In genomic region chr7:96800122-96800521, GRCh38 we compare ENCODE assay signal across 25 cellular contexts.
"Had no signal": no experiment of that assay in that cellular context is flagged by ENCODE, and none has a peak within 500 bp of the region (broad histone marks: within the 10 kb centered on the region; RNA-seq: fewer than 3 reads in every experiment).

No MANE protein-coding gene starts in this region.

- H3K4me3 ChIP-seq: coronary artery, dorsolateral prefrontal cortex, esophagus muscularis mucosa, gastroesophageal sphincter, heart left ventricle, hepatocyte, left lung, lower lobe of right lung, mucosa of descending colon had no signal

- H3K27me3 ChIP-seq: esophagus muscularis mucosa, gastroesophageal sphincter, left lung had no signal

- H3K4me2 ChIP-seq: hepatocyte had no signal

- ATAC-seq: foreskin keratinocyte, gastroesophageal sphincter, heart left ventricle, left colon, left lung, left ventricle myocardium superior, lower lobe of right lung, mucosa of descending colon had no signal

- H3K9me3 ChIP-seq: esophagus muscularis mucosa, gastroesophageal sphincter, heart left ventricle, left lung, lower lobe of right lung, mucosa of descending colon had no signal

- H3K79me2 ChIP-seq: hepatocyte had no signal

- FAIRE-seq: colon, endothelial cell of umbilical vein, frontal cortex, kidney had no signal

- H3K27ac ChIP-seq: coronary artery, esophagus muscularis mucosa, foreskin keratinocyte, gastroesophageal sphincter, heart left ventricle, hepatocyte, left lung, lower lobe of right lung had no signal

- H3K4me1 ChIP-seq: esophagus muscularis mucosa, foreskin keratinocyte, gastroesophageal sphincter, heart left ventricle, left lung, lower lobe of right lung had no signal

- DNase-seq: dermis blood vessel endothelial cell; effector CD4-positive, alpha-beta T cell; effector memory CD4-positive, alpha-beta T cell; heart left ventricle; hypothalamus; immature natural killer cell; islet precursor cell; kidney; kidney glomerular epithelial cell; left colon; left lung; left ventricle myocardium superior; lower lobe of right lung; mesenchymal stem cell; mucosa of descending colon; naive B cell had no signal

- H2AFZ ChIP-seq: hepatocyte had no signal

- H3K36me3 ChIP-seq: esophagus muscularis mucosa, gastroesophageal sphincter, heart left ventricle, left lung, lower lobe of right lung had no signal
